33 cellular contexts compared by ENCODE assay signal in the genomic region with DNA sequence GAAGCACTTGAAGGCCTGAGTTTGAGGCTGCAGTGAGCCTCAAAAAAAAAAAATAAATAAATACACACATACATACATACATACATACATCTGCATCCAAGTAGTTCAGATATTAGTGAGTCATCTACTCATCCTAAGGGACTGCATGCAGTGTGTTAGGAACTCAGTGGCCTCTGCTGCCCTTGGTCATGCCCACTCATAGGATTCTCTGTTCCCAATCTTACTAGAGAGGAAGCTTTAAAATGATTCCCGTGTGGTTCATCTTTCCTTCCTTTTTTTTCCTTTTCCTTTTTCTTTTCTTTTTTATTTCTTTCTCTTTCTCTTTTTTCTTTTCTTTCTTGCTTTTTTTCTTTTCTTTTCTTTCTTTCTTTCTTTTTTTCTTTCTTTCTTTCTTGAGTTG. TPM values are rescaled to one million over a fixed set of nuclear protein-coding genes. Genes with fewer than 3 reads are reported as not detected.
"Had no signal": no experiment of that assay in that cellular context is flagged by ENCODE, and none has a peak within 500 bp of the region (broad histone marks: within the 10 kb centered on the region; RNA-seq: fewer than 3 reads in every experiment).

No MANE protein-coding gene starts in this region.

- H3K36me3 Mint-ChIP-seq: activated CD4-positive, alpha-beta memory T cell treated with anti-CD3 and anti-CD28 coated beads for 36 hours; activated naive CD4-positive, alpha-beta T cell treated with anti-CD3 and anti-CD28 coated beads, Interleukin-2, amount 50 U/mL, for 72 hours; activated naive CD8-positive, alpha-beta T cell treated with anti-CD3 and anti-CD28 coated beads for 36 hours had no signal

- H3K4me3 Mint-ChIP-seq: activated B cell treated with CpG ODN at 0.5 μM for 24 hours; activated CD4-positive, alpha-beta memory T cell treated with anti-CD3 and anti-CD28 coated beads for 36 hours; activated CD4-positive, alpha-beta T cell treated with anti-CD3 and anti-CD28 coated beads, Interleukin-2, amount 10 ng/mL, durations not matched to agents 24 days and 14 days; activated CD8-positive, alpha-beta T cell treated with anti-CD3 and anti-CD28 coated beads for 36 hours; activated naive CD4-positive, alpha-beta T cell treated with anti-CD3 and anti-CD28 coated beads for 36 hours; activated naive CD8-positive, alpha-beta T cell treated with anti-CD3 and anti-CD28 coated beads for 36 hours; activated T-cell treated with anti-CD3 and anti-CD28 coated beads, Interleukin-2, amount 50 U/mL, for 4 hours; activated T-cell treated with anti-CD3 and anti-CD28 coated beads, Interleukin-2, amount 50 U/mL, for 72 hours; activated T-helper 1 cell treated with anti-CD3 and anti-CD28 coated beads, Interleukin-12 subunit alpha, Interleukin-12 subunit beta, Interleukin-2, Interleukin-4 antibody, amounts not matched to agents 30 ng/mL and 10 ng/mL and 1 ng/mL, durations not matched to agents 14 hours and 24 hours and 36 hours; activated T-helper 17 cell treated with anti-CD3 and anti-CD28 coated beads, Interleukin-2, amount 50 U/mL, for 72 hours; T-helper 17 cell had no signal

- H3K27ac ChIP-seq: adrenal gland, body of pancreas, brain microvascular endothelial cell, breast epithelium, VCaP had no signal

- FAIRE-seq: TTC549 had no signal

- H3K36me3 ChIP-seq: adrenal gland, brain microvascular endothelial cell, breast epithelium had no signal

- H3K27me3 Mint-ChIP-seq: activated B cell treated with CpG ODN at 0.5 μM for 24 hours; activated CD4-positive, alpha-beta memory T cell treated with anti-CD3 and anti-CD28 coated beads for 36 hours; activated CD4-positive, alpha-beta T cell treated with anti-CD3 and anti-CD28 coated beads, Interleukin-2, amount 10 ng/mL, durations not matched to agents 24 days and 14 days; activated CD8-positive, alpha-beta T cell treated with anti-CD3 and anti-CD28 coated beads for 36 hours; activated T-helper 17 cell treated with anti-CD3 and anti-CD28 coated beads, Interleukin-2, amount 50 U/mL, for 72 hours; T-helper 17 cell had no signal

- H3K4me1 ChIP-seq: adrenal gland, body of pancreas, breast epithelium had no signal

- H3K4me3 ChIP-seq: adrenal gland, body of pancreas, breast epithelium had no signal

- H3K27ac Mint-ChIP-seq: activated B cell treated with CpG ODN at 0.5 μM for 24 hours; activated CD4-positive, alpha-beta memory T cell treated with anti-CD3 and anti-CD28 coated beads for 36 hours; activated CD4-positive, alpha-beta T cell treated with anti-CD3 and anti-CD28 coated beads, Interleukin-2, amount 10 ng/mL, durations not matched to agents 24 days and 14 days; activated CD8-positive, alpha-beta T cell treated with anti-CD3 and anti-CD28 coated beads for 36 hours; activated naive CD4-positive, alpha-beta T cell treated with anti-CD3 and anti-CD28 coated beads for 36 hours; activated naive CD4-positive, alpha-beta T cell treated with anti-CD3 and anti-CD28 coated beads, Interleukin-2, amount 50 U/mL, for 72 hours; activated naive CD8-positive, alpha-beta T cell treated with anti-CD3 and anti-CD28 coated beads for 36 hours; activated T-cell treated with anti-CD3 and anti-CD28 coated beads, Interleukin-2, amount 50 U/mL, for 72 hours; activated T-helper 1 cell treated with anti-CD3 and anti-CD28 coated beads, Interleukin-12 subunit alpha, Interleukin-12 subunit beta, Interleukin-2, Interleukin-4 antibody, amounts not matched to agents 30 ng/mL and 10 ng/mL and 1 ng/mL, durations not matched to agents 14 hours and 24 hours and 36 hours; activated T-helper 17 cell treated with anti-CD3 and anti-CD28 coated beads, Interleukin-2, amount 50 U/mL, for 72 hours had no signal

- H3K9me3 ChIP-seq: adrenal gland, body of pancreas, breast epithelium had no signal

- H3K9me3 Mint-ChIP-seq: activated B cell treated with CpG ODN at 0.5 μM for 24 hours; activated CD4-positive, alpha-beta memory T cell treated with anti-CD3 and anti-CD28 coated beads for 36 hours; activated CD4-positive, alpha-beta T cell treated with anti-CD3 and anti-CD28 coated beads, Interleukin-2, amount 10 ng/mL, durations not matched to agents 24 days and 14 days; activated CD8-positive, alpha-beta T cell treated with anti-CD3 and anti-CD28 coated beads for 36 hours; activated naive CD4-positive, alpha-beta T cell treated with anti-CD3 and anti-CD28 coated beads for 36 hours; activated naive CD4-positive, alpha-beta T cell treated with anti-CD3 and anti-CD28 coated beads, Interleukin-2, amount 50 U/mL, for 72 hours; activated naive CD8-positive, alpha-beta T cell treated with anti-CD3 and anti-CD28 coated beads for 36 hours; activated T-cell treated with anti-CD3 and anti-CD28 coated beads, Interleukin-2, amount 50 U/mL, for 4 hours; activated T-cell treated with anti-CD3 and anti-CD28 coated beads, Interleukin-2, amount 50 U/mL, for 72 hours; activated T-helper 1 cell treated with anti-CD3 and anti-CD28 coated beads, Interleukin-12 subunit alpha, Interleukin-12 subunit beta, Interleukin-2, Interleukin-4 antibody, amounts not matched to agents 30 ng/mL and 10 ng/mL and 1 ng/mL, durations not matched to agents 14 hours and 24 hours and 36 hours; activated T-helper 17 cell treated with anti-CD3 and anti-CD28 coated beads, Interleukin-2, amount 50 U/mL, for 72 hours had no signal

- ATAC-seq: activated CD8-positive, alpha-beta T cell treated with anti-CD3 and anti-CD28 coated beads for 36 hours; activated naive CD4-positive, alpha-beta T cell treated with anti-CD3 and anti-CD28 coated beads, Interleukin-2, amount 50 U/mL, for 72 hours; activated T-cell treated with anti-CD3 and anti-CD28 coated beads, Interleukin-2, amount 50 U/mL, for 4 hours; activated T-cell treated with anti-CD3 and anti-CD28 coated beads, Interleukin-2, amount 50 U/mL, for 72 hours; activated T-helper 17 cell treated with anti-CD3 and anti-CD28 coated beads, Interleukin-2, amount 50 U/mL, for 72 hours; body of pancreas; T-helper 17 cell had no signal

- H3K27me3 ChIP-seq: adrenal gland, body of pancreas, brain microvascular endothelial cell had no signal

- DNase-seq: activated B cell treated with CpG ODN at 0.5 μM for 24 hours; activated CD4-positive, alpha-beta memory T cell treated with anti-CD3 and anti-CD28 coated beads for 36 hours; activated CD4-positive, alpha-beta T cell treated with anti-CD3 and anti-CD28 coated beads for 4 hours; activated CD4-positive, alpha-beta T cell treated with anti-CD3 and anti-CD28 coated beads, Interleukin-2, amount 10 ng/mL, durations not matched to agents 24 days and 14 days; activated CD4-positive, alpha-beta T cell treated with anti-CD3 and anti-CD28 coated beads, Interleukin-2, amount 50 U/mL, for 1 hour; activated CD4-positive, alpha-beta T cell treated with anti-CD3 and anti-CD28 coated beads, Interleukin-2, amount 50 U/mL, for 4 hours; activated CD4-positive, CD25-positive, alpha-beta regulatory T cell treated with anti-CD3 and anti-CD28 coated beads, Interleukin-2, amount 50 U/mL, for 72 hours; activated CD8-positive, alpha-beta memory T cell treated with anti-CD3 and anti-CD28 coated beads, Interleukin-2, amount 50 U/mL, for 4 hours; activated CD8-positive, alpha-beta T cell treated with anti-CD3 and anti-CD28 coated beads for 36 hours; activated effector memory CD4-positive, alpha-beta T cell treated with anti-CD3 and anti-CD28 coated beads, Interleukin-2, amount 50 U/mL, for 16 hours; activated gamma-delta T cell treated with Interleukin-2 at 50 U/mL for 16 hours; activated naive CD4-positive, alpha-beta T cell; activated naive CD4-positive, alpha-beta T cell treated with anti-CD3 and anti-CD28 coated beads for 36 hours; activated naive CD4-positive, alpha-beta T cell treated with anti-CD3 and anti-CD28 coated beads, Interleukin-2, amount 50 U/mL, for 16 hours; activated naive CD8-positive, alpha-beta T cell treated with anti-CD3 and anti-CD28 coated beads for 36 hours; activated T-cell treated with anti-CD3 and anti-CD28 coated beads for 4 hours; activated T-cell treated with anti-CD3 and anti-CD28 coated beads, Interleukin-2, amount 50 U/mL, for 1 hour; activated T-cell treated with anti-CD3 and anti-CD28 coated beads, Interleukin-2, amount 50 U/mL, for 4 hours; activated T-cell treated with anti-CD3 and anti-CD28 coated beads, Interleukin-2, amount 50 U/mL, for 72 hours; adrenal gland; amniotic stem cell; aorta; body of pancreas; brain microvascular endothelial cell; central memory CD4-positive, alpha-beta T cell; T-helper 17 cell; T-helper 9 cell had no signal

- H3K4me1 Mint-ChIP-seq: activated B cell treated with CpG ODN at 0.5 μM for 24 hours; activated naive CD8-positive, alpha-beta T cell treated with anti-CD3 and anti-CD28 coated beads for 36 hours; activated T-helper 17 cell treated with anti-CD3 and anti-CD28 coated beads, Interleukin-2, amount 50 U/mL, for 72 hours had no signal

RNA-seq across cellular contexts. Expression of gene OPHN1, which starts 54.6 kb away (rescaled TPM):
- total RNA-seq: activated naive CD4-positive, alpha-beta T cell treated with anti-CD3 and anti-CD28 coated beads for 36 hours; activated naive CD8-positive, alpha-beta T cell treated with anti-CD3 and anti-CD28 coated beads for 36 hours had no signal
